ENCODE assay signal across 18 cellular contexts in the genomic region with DNA sequence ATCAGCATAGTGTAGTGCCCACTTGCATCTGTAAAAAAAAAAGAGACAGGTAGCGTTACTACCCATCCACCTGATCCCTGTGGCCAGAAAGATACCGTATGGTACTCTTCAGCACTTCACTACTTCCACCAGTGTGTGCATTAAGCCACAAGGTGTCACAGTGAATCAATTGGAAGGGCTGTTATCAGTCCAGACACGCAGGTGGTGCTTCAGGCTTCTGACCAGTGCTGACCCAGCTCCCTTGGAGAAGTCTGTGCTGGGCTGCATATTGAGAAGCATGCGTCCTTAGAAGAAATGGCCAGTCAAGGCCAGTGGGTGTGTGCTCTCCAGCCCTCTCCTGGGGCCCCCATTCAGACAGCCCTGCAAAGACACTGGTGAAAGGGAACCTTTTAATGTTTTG. TPM values are rescaled to one million over a fixed set of nuclear protein-coding genes. Genes with fewer than 3 reads are reported as not detected.
DNase-seq lines count a peak whose midpoint lies in the region; ATAC-seq, FAIRE-seq and TF ChIP-seq lines count a peak whose summit lies in the region.
"Had no signal": no experiment of that assay in that cellular context is flagged by ENCODE, and none has a peak within 500 bp of the region (broad histone marks: within the 10 kb centered on the region; RNA-seq: fewer than 3 reads in every experiment).

No MANE protein-coding gene starts in this region.

- H3K79me2 ChIP-seq in DND-41 (ENCODE audit: insufficient read depth, low read length), result no peaks in the 10 kb centered on the region
- H3K79me2 ChIP-seq in GM23338 (replicated peaks; ENCODE audit: insufficient read depth), result peaks cover 82% of the 10 kb centered on the region

- FAIRE-seq in RCC 7860 (lab: Jason Lieb, UNC), result no peak
- FAIRE-seq: A204.1, G401.6, H54, HepG2, HTR-8/SVneo had no signal

- H3K4me3 ChIP-seq in DND-41 (ENCODE audit: low read depth in 1 of 2, low read length in 2 of 2) (no peak overlapping the region), GM23338 (no peak overlapping the region), RWPE2 (ENCODE audit: severe bottlenecking) (no peak overlapping the region), endodermal cell (ENCODE audit: low read length) (no peak overlapping the region), colonic mucosa (no peak overlapping the region)

- H3K4me3 Mint-ChIP-seq in GM23338 (no peak overlapping the region), endodermal cell (no peak overlapping the region)
- H3K4me3 Mint-ChIP-seq: CD4-positive, alpha-beta memory T cell had no signal

- no peak overlapping the region for H3K4me2 ChIP-seq in DND-41 (ENCODE audit: insufficient read depth, low read length)
- H3K4me2 ChIP-seq in GM23338, result no peak overlapping the region

- H3F3A ChIP-seq in GM23338 (replicated peaks; ENCODE audit: low read depth), result no peaks in the 10 kb centered on the region

- H2AFZ ChIP-seq in DND-41 (ENCODE audit: low read depth, low read length) (no peak overlapping the region), GM23338 (no peak overlapping the region)

- H3K36me3 Mint-ChIP-seq in GM23338 (ENCODE audit: low read depth), result peaks cover 69% of the 10 kb centered on the region
- no peaks in the 10 kb centered on the region for H3K36me3 Mint-ChIP-seq in endodermal cell (ENCODE audit: low read depth)
- H3K36me3 Mint-ChIP-seq: CD4-positive, alpha-beta memory T cell had no signal

- intact Hi-C loops in colonic mucosa (cut with DNase I), result no loop called here

- H3K27me3 Mint-ChIP-seq in GM23338 (ENCODE audit: insufficient read depth, low read depth, poor library complexity) (peaks cover 3% of the 10 kb centered on the region), endodermal cell (ENCODE audit: insufficient read depth) (no peaks in the 10 kb centered on the region)
- H3K27me3 Mint-ChIP-seq: CD4-positive, alpha-beta memory T cell had no signal

- WGBS in endodermal cell (ENCODE audit: insufficient coverage in 1 of 2, insufficient read length in 1 of 2), 2 experiments, result 83 to 94% methylated on average over 3 to 4 of the region's 4 CpGs

- no peaks in the 10 kb centered on the region for H3K36me3 ChIP-seq in DND-41 (ENCODE audit: insufficient read depth, low read length)
- no peaks in the 10 kb centered on the region for H3K36me3 ChIP-seq in GM23338 (ENCODE audit: insufficient read depth)
- no peaks in the 10 kb centered on the region for H3K36me3 ChIP-seq in RWPE2 (ENCODE audit: low read depth)
- H3K36me3 ChIP-seq in endodermal cell (ENCODE audit: control insufficient read depth, insufficient read depth, low read length), result no peaks in the 10 kb centered on the region
- H3K36me3 ChIP-seq in colonic mucosa, result no peaks in the 10 kb centered on the region

- ATAC-seq in DND-41 (ENCODE audit: insufficient read depth, low read depth) (no peak), GM23338 (peak; percentile 69), RWPE2 (ENCODE audit: low read depth) (peak; percentile 52; the same call in 2 of the 3 replicates), HG03469 (IDR thresholded peaks at IDR 0.05; ENCODE audit: unreplicated experiment) (no peak)
- ATAC-seq: HepG2 had no signal

- H4K20me1 ChIP-seq in DND-41 (ENCODE audit: insufficient read depth, low read length), result no peaks in the 10 kb centered on the region
- H4K20me1 ChIP-seq in GM23338 (replicated peaks; ENCODE audit: insufficient read depth), result no peaks in the 10 kb centered on the region

- H3K9me3 Mint-ChIP-seq in GM23338 (no peaks in the 10 kb centered on the region), endodermal cell (no peaks in the 10 kb centered on the region)

- H3K9ac ChIP-seq in DND-41 (ENCODE audit: low read depth, low read length) (no peak overlapping the region), endodermal cell (ENCODE audit: extremely low read depth, low read length, poor library complexity, severe bottlenecking) (no peak overlapping the region), colonic mucosa (ENCODE audit: low read depth in 2 of 2, low read length in 2 of 2) (no peak overlapping the region)

- H3K27ac Mint-ChIP-seq in GM23338 (no peak overlapping the region), endodermal cell (no peak overlapping the region)
- H3K27ac Mint-ChIP-seq: CD4-positive, alpha-beta memory T cell had no signal

- no peaks in the 10 kb centered on the region for H3K4me1 ChIP-seq in DND-41 (ENCODE audit: insufficient read depth, low read length)
- H3K4me1 ChIP-seq in GM23338 (ENCODE audit: insufficient read depth), result peaks cover 39% of the 10 kb centered on the region
- no peaks in the 10 kb centered on the region for H3K4me1 ChIP-seq in RWPE2 (ENCODE audit: insufficient read depth, poor library complexity, severe bottlenecking)
- H3K4me1 ChIP-seq in endodermal cell (ENCODE audit: control insufficient read depth, insufficient read depth, low read length), result no peaks in the 10 kb centered on the region
- H3K4me1 ChIP-seq in colonic mucosa, result no peaks in the 10 kb centered on the region
- H3K4me1 ChIP-seq: BE2C had no signal

- TF ChIP-seq CTCF in DND-41 (IDR thresholded peaks at IDR 0.05; ENCODE audit: borderline replicate concordance, extremely low read depth, low read length, poor library complexity, severe bottlenecking) (peak; percentile 4), GM23338 (conservative IDR thresholded peaks at IDR 0.05; ENCODE audit: low read depth in 2 of 2) (peak in 1 of 2 experiments; percentile 38; a peak in 2 of 4 replicates), RWPE2 (IDR thresholded peaks at IDR 0.05; ENCODE audit: poor library complexity, severe bottlenecking) (no peak), endodermal cell (conservative IDR thresholded peaks at IDR 0.05) (peak; percentile 27), colonic mucosa (IDR thresholded peaks at IDR 0.05) (no peak)

- H3K4me1 Mint-ChIP-seq in GM23338, result peaks cover 50% of the 10 kb centered on the region
- H3K4me1 Mint-ChIP-seq in endodermal cell, result peaks cover 16% of the 10 kb centered on the region

- DNase-seq in DND-41, result no peak
- DNase-seq in GM23338 (ENCODE audit: low spot score), result no peak
- no peak for DNase-seq in RWPE2 (ENCODE audit: low spot score)
- no peak for DNase-seq in endodermal cell
- DNase-seq in AG08395 (ENCODE audit: low spot score), result no peak
- no peak for DNase-seq in colonic mucosa
- DNase-seq in RCC 7860 (ENCODE audit: low spot score), result no peak
- DNase-seq: BE2C; CD4-positive, alpha-beta memory T cell; DMS79; EL had no signal

- H3K27ac ChIP-seq in DND-41 (ENCODE audit: low read length) (no peak overlapping the region), GM23338 (ENCODE audit: low read depth) (0 out of 2 replicates have a peak overlapping the region, but pooled peaks have one; percentile 15), RWPE2 (ENCODE audit: poor library complexity, severe bottlenecking) (no peak overlapping the region), endodermal cell (ENCODE audit: low read depth, low read length) (no peak overlapping the region), colonic mucosa (no peak overlapping the region)
- H3K27ac ChIP-seq: C4-2B had no signal

- H3K27me3 ChIP-seq in DND-41 (ENCODE audit: insufficient read depth, low read length, poor library complexity) (no peaks in the 10 kb centered on the region), GM23338 (ENCODE audit: insufficient read depth) (no peaks in the 10 kb centered on the region), RWPE2 (ENCODE audit: insufficient read depth, poor library complexity, severe bottlenecking) (no peaks in the 10 kb centered on the region), endodermal cell (ENCODE audit: control insufficient read depth, insufficient read depth, low read length, poor library complexity, severe bottlenecking) (no peaks in the 10 kb centered on the region), colonic mucosa (no peaks in the 10 kb centered on the region)
- H3K27me3 ChIP-seq: BE2C had no signal

- no peaks in the 10 kb centered on the region for H3K9me2 ChIP-seq in GM23338 (ENCODE audit: insufficient read depth)

- no peaks in the 10 kb centered on the region for H3K9me3 ChIP-seq in DND-41 (ENCODE audit: insufficient read depth, low read length, severe bottlenecking)
- H3K9me3 ChIP-seq in RWPE2 (ENCODE audit: severe bottlenecking), result no peaks in the 10 kb centered on the region
- no peaks in the 10 kb centered on the region for H3K9me3 ChIP-seq in endodermal cell (ENCODE audit: control insufficient read depth, low read length)
- H3K9me3 ChIP-seq in colonic mucosa, result no peaks in the 10 kb centered on the region
- H3K9me3 ChIP-seq: BE2C had no signal

TF ChIP-seq in GM23338, 12 proteins besides CTCF, POLR2A, EP300 and RAD21 (continues in another document):
- TF ChIP-seq NANOG (IDR thresholded peaks at IDR 0.05; ENCODE audit: borderline replicate concordance) (no peak), ZNF114 (CRISPR knock-in tag; IDR thresholded peaks at IDR 0.05) (no peak)

RNA-seq across cellular contexts. Expression of gene LDB2, which starts 10.6 kb away (rescaled TPM):
- 80.1 and 89.1 TPM in 2 replicates for total RNA-seq in GM23338 (2014; rRNA removed; shearing (Covaris generic))
- polyA plus RNA-seq in GM23338 (2016; fragmentation: Nextera tagmentation; extraction: Ambion mirVana), result 48.6 and 51.3 TPM in 2 replicates
- 10 to 100 TPM; 11.4 to 14.5 TPM for total RNA-seq in endodermal cell
- polyA plus RNA-seq in endodermal cell (2013, experiment 1 of 2), result 25.9 TPM
- 26.5 TPM for polyA plus RNA-seq in endodermal cell (2013, experiment 2 of 2)
- total RNA-seq in colonic mucosa, result 1 to 10 TPM; 3.2 to 7.9 TPM
- total RNA-seq: CD4-positive, alpha-beta memory T cell; HepG2 had no signal
- polyA plus RNA-seq: CD4-positive, alpha-beta memory T cell; HepG2 had no signal

Comparison
In these comparisons a context has a peak if more than half of its experiments do, and no peak if none do; other contexts are left out.
1. ATAC-seq: peak in GM23338 (single experiment) and RWPE2 (single experiment); none in DND-41 (single experiment) and HG03469 (single experiment).
2. CTCF ChIP-seq: peak in DND-41 (single experiment) and endodermal cell (single experiment); none in RWPE2 (single experiment) and colonic mucosa (single experiment).